16 cellular contexts compared by ENCODE assay signal in the genomic region with DNA sequence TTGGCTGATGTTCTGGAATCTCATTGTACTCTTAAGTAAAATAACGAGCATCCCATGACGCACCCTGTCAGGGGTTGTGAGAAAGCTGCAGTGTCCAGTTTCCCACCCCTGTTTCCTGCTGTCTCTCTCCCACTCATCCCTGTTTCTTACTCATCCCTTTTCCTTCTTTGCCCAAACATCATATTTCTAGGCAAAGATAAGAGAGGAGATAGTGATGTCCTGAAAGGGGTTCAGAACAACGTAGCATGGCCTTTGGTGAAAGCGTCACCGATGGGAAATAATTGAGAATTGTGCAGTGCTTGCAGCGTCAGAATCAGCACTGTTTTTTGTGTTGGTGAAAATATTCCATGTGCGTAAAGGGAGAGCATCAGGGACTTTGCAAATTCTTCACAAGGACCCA.
"Had no signal": no experiment of that assay in that cellular context is flagged by ENCODE, and none has a peak within 500 bp of the region (broad histone marks: within the 10 kb centered on the region; RNA-seq: fewer than 3 reads in every experiment).

No MANE protein-coding gene starts in this region.

- H3K4me1 Mint-ChIP-seq: activated CD8-positive, alpha-beta memory T cell treated with anti-CD3 and anti-CD28 coated beads, Interleukin-2, amount 10 ng/mL, durations not matched to agents 7 days and 5 days; stimulated activated naive CD8-positive, alpha-beta T cell treated with anti-CD3 and anti-CD28 coated beads, Interleukin-15, amount 100 ng/mL, for 72 hours had no signal

- H3K27me3 Mint-ChIP-seq: activated CD8-positive, alpha-beta memory T cell treated with anti-CD3 and anti-CD28 coated beads, Interleukin-2, amount 10 ng/mL, durations not matched to agents 7 days and 5 days; activated naive CD8-positive, alpha-beta T cell; activated T-cell treated with anti-CD3 and anti-CD28 coated beads, Interleukin-2, amount 50 U/mL, for 24 hours; dendritic cell treated with granulocyte-macrophage colony-stimulating factor and Interleukin-4, amounts not matched to agents 40 ng/mL and 50 ng/mL, for 4 days; stimulated activated naive CD8-positive, alpha-beta T cell treated with anti-CD3 and anti-CD28 coated beads, Interleukin-15, amount 100 ng/mL, for 72 hours had no signal

- ATAC-seq: activated CD8-positive, alpha-beta memory T cell treated with anti-CD3 and anti-CD28 coated beads, Interleukin-2, amount 10 ng/mL, durations not matched to agents 7 days and 5 days; left lung; stimulated activated naive CD8-positive, alpha-beta T cell treated with anti-CD3 and anti-CD28 coated beads, Interleukin-15, amount 100 ng/mL, for 72 hours had no signal

- H3K9me3 Mint-ChIP-seq: activated T-cell treated with anti-CD3 and anti-CD28 coated beads, Interleukin-2, amount 50 U/mL, for 24 hours; dendritic cell treated with granulocyte-macrophage colony-stimulating factor and Interleukin-4, amounts not matched to agents 40 ng/mL and 50 ng/mL, for 4 days; stimulated activated naive CD8-positive, alpha-beta T cell treated with anti-CD3 and anti-CD28 coated beads, Interleukin-15, amount 100 ng/mL, for 72 hours had no signal

- H3K4me3 Mint-ChIP-seq: activated CD8-positive, alpha-beta memory T cell treated with anti-CD3 and anti-CD28 coated beads, Interleukin-2, amount 10 ng/mL, durations not matched to agents 7 days and 5 days; activated naive CD8-positive, alpha-beta T cell; activated T-cell treated with anti-CD3 and anti-CD28 coated beads, Interleukin-2, amount 50 U/mL, for 24 hours; dendritic cell treated with granulocyte-macrophage colony-stimulating factor and Interleukin-4, amounts not matched to agents 40 ng/mL and 50 ng/mL, for 4 days; stimulated activated naive CD8-positive, alpha-beta T cell treated with anti-CD3 and anti-CD28 coated beads, Interleukin-15, amount 100 ng/mL, for 72 hours had no signal

- H3K27ac ChIP-seq: left lung, thyroid gland had no signal

- DNase-seq: activated CD4-positive, CD25-positive, alpha-beta regulatory T cell; activated CD8-positive, alpha-beta memory T cell treated with anti-CD3 and anti-CD28 coated beads, Interleukin-2, amount 10 ng/mL, durations not matched to agents 7 days and 5 days; activated effector memory CD4-positive, alpha-beta T cell treated with Interleukin-2 at 50 U/mL for 16 hours; activated T-cell treated with anti-CD3 and anti-CD28 coated beads, Interleukin-2, amount 50 U/mL, for 24 hours; anterior cingulate cortex; central memory CD4-positive, alpha-beta T cell; foreskin fibroblast; head of caudate nucleus; islet precursor cell; left lung; mesendoderm; stimulated activated CD4-positive, alpha-beta T cell treated with anti-CD3 and anti-CD28 coated beads, Interleukin-4, amount 100 ng/mL, for 4 hours; stimulated activated naive CD8-positive, alpha-beta T cell treated with anti-CD3 and anti-CD28 coated beads, Interleukin-15, amount 100 ng/mL, for 72 hours; thyroid gland had no signal

- H3K4me3 ChIP-seq: left lung, thyroid gland had no signal

- H3K27ac Mint-ChIP-seq: activated CD8-positive, alpha-beta memory T cell treated with anti-CD3 and anti-CD28 coated beads, Interleukin-2, amount 10 ng/mL, durations not matched to agents 7 days and 5 days; activated naive CD8-positive, alpha-beta T cell; activated T-cell treated with anti-CD3 and anti-CD28 coated beads, Interleukin-2, amount 50 U/mL, for 24 hours; dendritic cell treated with granulocyte-macrophage colony-stimulating factor and Interleukin-4, amounts not matched to agents 40 ng/mL and 50 ng/mL, for 4 days; stimulated activated naive CD8-positive, alpha-beta T cell treated with anti-CD3 and anti-CD28 coated beads, Interleukin-15, amount 100 ng/mL, for 72 hours had no signal

- H3K27me3 ChIP-seq: left lung, thyroid gland had no signal

- H3K36me3 Mint-ChIP-seq: activated CD8-positive, alpha-beta memory T cell treated with anti-CD3 and anti-CD28 coated beads, Interleukin-2, amount 10 ng/mL, durations not matched to agents 7 days and 5 days had no signal
